17 cellular contexts compared by ENCODE assay signal in the genomic region with DNA sequence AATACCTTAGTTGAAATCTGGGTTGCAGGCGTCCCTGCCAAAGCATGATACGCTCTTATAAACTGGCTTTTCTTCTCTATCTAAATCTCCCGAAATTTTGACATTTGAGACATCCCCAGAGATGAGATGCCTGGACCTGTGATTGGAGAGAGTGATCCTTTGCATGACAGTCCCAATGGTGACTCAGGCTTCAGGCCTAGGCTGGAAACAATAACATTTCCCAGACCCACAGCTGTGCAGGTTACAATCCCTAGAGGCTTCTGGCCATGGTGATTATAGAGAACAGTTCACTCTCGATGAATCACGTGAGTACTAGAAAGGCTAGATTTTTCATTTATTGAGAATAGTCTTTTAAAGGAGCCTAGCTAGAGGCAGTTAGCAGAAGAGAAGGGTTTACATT.
DNase-seq lines count a peak whose midpoint lies in the region; ATAC-seq and TF ChIP-seq lines count a peak whose summit lies in the region.
"Had no signal": no experiment of that assay in that cellular context is flagged by ENCODE, and none has a peak within 500 bp of the region (broad histone marks: within the 10 kb centered on the region; RNA-seq: fewer than 3 reads in every experiment).

No MANE protein-coding gene starts in this region.

- 31 to 39% (median 38%) methylated on average over 5 of the region's 5 CpGs for WGBS in psoas muscle, 3 donors

- no TSS peak for BruUV-seq in PC-3 (replicated peaks; lab: Mats Ljungman, UMichigan)

- no peaks in the 10 kb centered on the region for H3K9me2 ChIP-seq in PC-3 (replicated peaks; ENCODE audit: low read length)

- TF ChIP-seq CTCF in PC-3 (conservative IDR thresholded peaks at IDR 0.05; ENCODE audit: low read depth, low read length) (no peak), fibroblast of mammary gland (conservative IDR thresholded peaks at IDR 0.05; ENCODE audit: control insufficient read depth, insufficient read depth, low read depth, low read length) (no peak), psoas muscle (IDR thresholded peaks at IDR 0.05) (no peak)

- ATAC-seq in PC-3 (no peak), psoas muscle (peak in 3 of 4 donors; percentile 40 to 64 (median 47)), HG03097 (IDR thresholded peaks at IDR 0.05; ENCODE audit: low FRiP score, unreplicated experiment) (no peak), HG02884 (IDR thresholded peaks at IDR 0.05; ENCODE audit: unreplicated experiment) (no peak), GM19328 (IDR thresholded peaks at IDR 0.05; ENCODE audit: unreplicated experiment) (no peak)
- ATAC-seq: activated CD8-positive, alpha-beta T cell treated with anti-CD3 and anti-CD28 coated beads, Interleukin-2, amount 10 ng/mL, durations not matched to agents 7 days and 5 days; left cardiac atrium had no signal

- H3K9me3 ChIP-seq in PC-3 (ENCODE audit: low read length) (no peaks in the 10 kb centered on the region), psoas muscle (no peaks in the 10 kb centered on the region)
- H3K9me3 ChIP-seq: HAP-1, uterus had no signal

- H3K4me3 ChIP-seq in H7 (ENCODE audit: insufficient read depth, low read depth, low read length), result no peak overlapping the region
- no peak overlapping the region for H3K4me3 ChIP-seq in PC-3 (ENCODE audit: low read length)
- H3K4me3 ChIP-seq in fibroblast of mammary gland (ENCODE audit: control insufficient read depth, low read depth, low read length), result no peak overlapping the region
- no peak overlapping the region for H3K4me3 ChIP-seq in psoas muscle
- H3K4me3 ChIP-seq: HAP-1, uterus had no signal

- H3K4me2 ChIP-seq in PC-3 (ENCODE audit: low read length), result no peak overlapping the region

- intact Hi-C loops in PC-3 (cut with micrococcal nuclease), result no loop called here
- intact Hi-C loops in psoas muscle (cut with DNase I), result no loop called here

- H3K27me3 ChIP-seq in H7 (ENCODE audit: control insufficient read depth, insufficient read depth, low read length) (no peaks in the 10 kb centered on the region), PC-3 (ENCODE audit: low read length) (peaks cover 4% of the 10 kb centered on the region; the same call in 1 of the 2 replicates), psoas muscle (ENCODE audit: insufficient read depth in 3 of 3, low read length in 2 of 3) (no peaks in the 10 kb centered on the region)
- H3K27me3 ChIP-seq: uterus had no signal

- H3K27ac ChIP-seq in PC-3 (ENCODE audit: low read length) (no peak overlapping the region), psoas muscle (no peak overlapping the region)
- H3K27ac ChIP-seq: uterus had no signal

- H2AFZ ChIP-seq in PC-3 (ENCODE audit: low read length), result no peak overlapping the region

- no peaks in the 10 kb centered on the region for H4K20me1 ChIP-seq in PC-3 (ENCODE audit: low read length)

- no peaks in the 10 kb centered on the region for H3K79me2 ChIP-seq in PC-3 (ENCODE audit: low read length)

- POLR2A ChIA-PET in PC-3 (lab: Charles Lee; ENCODE audit: unreplicated experiment), result no interaction called here

- no peak overlapping the region for H3K9ac ChIP-seq in PC-3 (ENCODE audit: low read length)

- H3K36me3 ChIP-seq in H7 (replicated peaks; ENCODE audit: control insufficient read depth, insufficient read depth, low read length) (no peaks in the 10 kb centered on the region), PC-3 (ENCODE audit: low read depth, low read length) (no peaks in the 10 kb centered on the region), psoas muscle (ENCODE audit: insufficient read depth in 1 of 2, low read depth in 1 of 2) (no peaks in the 10 kb centered on the region)
- H3K36me3 ChIP-seq: HAP-1, uterus had no signal

- DNase-seq in H7 (peak; percentile 16), PC-3 (peak; percentile 33), fibroblast of mammary gland (ENCODE audit: low read depth) (peak; percentile 84), psoas muscle (no peak)
- DNase-seq: activated CD8-positive, alpha-beta T cell treated with anti-CD3 and anti-CD28 coated beads, Interleukin-2, amount 10 ng/mL, durations not matched to agents 7 days and 5 days; CD4-positive, CD25-positive, alpha-beta regulatory T cell; effector memory CD4-positive, alpha-beta T cell; KG1; left cardiac atrium; naive B cell; NCI-H2029 treated with DMSO at 0.1 percent for 48 hours; stimulated activated CD4-positive, alpha-beta T cell treated with anti-CD3 and anti-CD28 coated beads, Interleukin-4, amount 100 ng/mL, for 24 hours; uterus had no signal

- CTCF ChIA-PET in PC-3 (lab: Charles Lee), result no interaction called here

- H3K4me1 ChIP-seq in PC-3 (ENCODE audit: insufficient read depth, low read length), result no peaks in the 10 kb centered on the region
- H3K4me1 ChIP-seq in psoas muscle, result no peaks in the 10 kb centered on the region
- H3K4me1 ChIP-seq: HAP-1, uterus had no signal

- H3F3A ChIP-seq in PC-3 (ENCODE audit: low read length, unreplicated experiment), result no peaks in the 10 kb centered on the region

Comparison
In these comparisons a context has a peak if more than half of its experiments do, and no peak if none do; other contexts are left out.
1. DNase-seq: peak in H7 (single experiment), PC-3 (single experiment) and fibroblast of mammary gland (single experiment); none in psoas muscle (0 of 2).
2. ATAC-seq: peak in psoas muscle (3 of 4); none in PC-3 (single experiment), HG03097 (single experiment), HG02884 (single experiment) and GM19328 (single experiment).